8 cellular contexts compared by ENCODE assay signal in genomic region chr7:73557108-73557396, GRCh38. TPM values are rescaled to one million over a fixed set of nuclear protein-coding genes. Genes with fewer than 3 reads are reported as not detected.
DNase-seq lines count a peak whose midpoint lies in the region; ATAC-seq, FAIRE-seq and TF ChIP-seq lines count a peak whose summit lies in the region.

No MANE protein-coding gene starts in this region.

- H2AFZ ChIP-seq in hepatocyte: peak overlapping the region; percentile 84

- H3K27ac ChIP-seq in hepatocyte: peak overlapping the region; percentile 100
- H3K27ac ChIP-seq in aorta (ENCODE audit: low read depth in 1 of 2, low read length in 2 of 2): peak overlapping the region; percentile 92 to 94

- H3K27me3 ChIP-seq in hepatocyte (no peaks in the 10 kb centered on the region), aorta (ENCODE audit: control insufficient read depth in 1 of 2, insufficient read depth in 2 of 2, low read length in 1 of 2) (no peaks in the 10 kb centered on the region)

- H3K4me2 ChIP-seq in hepatocyte: peak overlapping the region; percentile 91

- H3K36me3 ChIP-seq in hepatocyte (replicated peaks; ENCODE audit: insufficient read depth, low read depth) (no peaks in the 10 kb centered on the region), aorta (ENCODE audit: control insufficient read depth in 1 of 2, insufficient read depth in 2 of 2, low read length in 1 of 2) (no peaks in the 10 kb centered on the region)

- ATAC-seq in HG02973 (IDR thresholded peaks at IDR 0.05; ENCODE audit: unreplicated experiment): peak; percentile 87
- ATAC-seq in aorta (ENCODE audit: low FRiP score): peak; percentile 97

- intact Hi-C loops in aorta (cut with DNase I): loop anchor here (2.0 to 5.0 kb wide), 2 partner anchors 34 to 35 kb away; partner anchors contain the start of gene BAZ1B (in 2 of the 2)

- no peaks in the 10 kb centered on the region for H3K9me2 ChIP-seq in hepatocyte (replicated peaks; ENCODE audit: insufficient read depth)

- FAIRE-seq in GM18507 (lab: Jason Lieb, UNC): peak; percentile 76

- peaks cover 13% of the 10 kb centered on the region for H3K4me1 ChIP-seq in hepatocyte (ENCODE audit: insufficient read depth)
- H3K4me1 ChIP-seq in aorta (ENCODE audit: control insufficient read depth in 1 of 2, insufficient read depth in 2 of 2, low read length in 2 of 2): peaks cover 0 to 3% of the 10 kb centered on the region in 2 donors

- H3K9me3 ChIP-seq in hepatocyte (ENCODE audit: low read depth) (no peaks in the 10 kb centered on the region), aorta (ENCODE audit: control insufficient read depth, low read length) (no peaks in the 10 kb centered on the region)

- peak overlapping the region; percentile 83 for H3K4me3 ChIP-seq in hepatocyte
- peak overlapping the region; percentile 66 to 79 for H3K4me3 ChIP-seq in aorta (ENCODE audit: low read length in 2 of 2)

- TF ChIP-seq CTCF in hepatocyte (IDR thresholded peaks at IDR 0.05; ENCODE audit: poor library complexity): no peak

- H4K20me1 ChIP-seq in hepatocyte (ENCODE audit: insufficient read depth, poor library complexity, severe bottlenecking): peaks cover 25% of the 10 kb centered on the region

- WGBS in hepatocyte (ENCODE audit: low lambda C conversion rate, missing lambda C conversion rate): no CpG with 5 or more reads among the region's 36 CpGs
- WGBS in aorta, 2 donors: 0 to 2% methylated on average over 16 to 36 of the region's 36 CpGs

- peak; percentile 96 for DNase-seq in GM18507 (ENCODE audit: extremely low spot score, insufficient read length, low read depth)
- DNase-seq in NCI-H1930 (lab: John Stamatoyannopoulos, UW): peak; percentile 86 to 93
- peak; percentile 89 for DNase-seq in T-helper 9 cell
- DNase-seq in astrocyte of the hippocampus (ENCODE audit: low read depth, low spot score): peak; percentile 98
- DNase-seq in hepatocyte (ENCODE audit: low spot score): peak; percentile 98
- DNase-seq in renal cortical epithelial cell (ENCODE audit: low read depth): peak; percentile 79
- DNase-seq in aorta: peak; percentile 97 to 98

- H3K79me2 ChIP-seq in hepatocyte: peaks cover 47% of the 10 kb centered on the region

RNA-seq across cellular contexts. Expression of gene BCL7B, which starts 0.4 kb away (rescaled TPM):
- 34.5 and 44.7 TPM in 2 replicates for total RNA-seq in hepatocyte
- polyA plus RNA-seq in hepatocyte: 54.0 and 60.3 TPM in 2 replicates
- total RNA-seq in renal cortical epithelial cell: 21.7 and 23.4 TPM in 2 replicates
- 10 to 100 TPM; 45.5 to 68.2 TPM for total RNA-seq in aorta
- 10 to 100 TPM; 70.9 to 92.3 TPM for polyA plus RNA-seq in aorta

RNA-seq across cellular contexts. Expression of gene TBL2, which starts 21.3 kb away (rescaled TPM):
- total RNA-seq in hepatocyte: 72.8 and 73.6 TPM in 2 replicates
- 55.5 and 62.1 TPM in 2 replicates for polyA plus RNA-seq in hepatocyte
- total RNA-seq in renal cortical epithelial cell: 68.0 and 72.8 TPM in 2 replicates
- 10 to 100 TPM; 26.5 to 27.7 TPM for total RNA-seq in aorta
- polyA plus RNA-seq in aorta: 10 to 100 TPM; 17.7 to 22.8 TPM

RNA-seq across cellular contexts. Expression of gene BAZ1B, which starts 35.0 kb away (rescaled TPM):
- total RNA-seq in hepatocyte (40.7 and 44.7 TPM in 2 replicates), renal cortical epithelial cell (34.7 and 66.4 TPM in 2 replicates), aorta (10 to 100 TPM; 49.3 to 60.0 TPM)
- polyA plus RNA-seq in hepatocyte (16.7 TPM in 2 replicates), aorta (10 to 100 TPM; 19.1 to 23.9 TPM)

Comparison
In these comparisons a context has a peak if more than half of its experiments do, and no peak if none do; other contexts are left out.
1. Peak in every context shown above with its lines: DNase-seq, ATAC-seq, H3K4me3 ChIP-seq and H3K27ac ChIP-seq.